Comparison of ENCODE assay signal across 1 cellular context in the genomic region with DNA sequence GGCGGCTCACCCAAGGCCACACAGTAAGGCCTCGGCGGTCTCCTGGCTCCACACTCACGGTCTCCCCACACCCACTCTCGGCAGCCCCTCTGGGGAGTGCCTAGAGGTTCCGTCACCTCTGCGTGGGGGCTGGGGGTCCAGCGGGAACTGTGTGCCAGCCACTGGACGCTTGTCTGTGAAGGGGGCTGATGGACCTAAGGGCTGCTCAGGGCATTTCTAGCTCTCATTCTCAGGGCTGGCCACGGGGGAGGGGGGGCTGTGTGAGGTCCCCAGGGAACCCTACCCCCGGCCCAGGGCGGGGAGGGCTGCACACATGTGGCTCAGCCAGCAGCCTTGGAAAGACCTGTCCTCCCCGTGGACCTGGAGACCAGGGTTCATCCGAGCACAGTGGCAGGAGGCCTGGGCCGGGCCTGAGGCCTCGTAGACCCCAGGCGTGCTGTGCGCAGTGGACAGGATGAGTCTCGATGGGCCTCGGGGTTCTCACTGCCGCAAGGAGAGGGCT.
TF ChIP-seq lines count a peak whose summit lies in the region.

No MANE protein-coding gene starts in this region.

TF ChIP-seq in SK-N-SH, 30 proteins besides CTCF, POLR2A, EP300 and RAD21 (continued from another document):
- TF ChIP-seq, protein P1, sequence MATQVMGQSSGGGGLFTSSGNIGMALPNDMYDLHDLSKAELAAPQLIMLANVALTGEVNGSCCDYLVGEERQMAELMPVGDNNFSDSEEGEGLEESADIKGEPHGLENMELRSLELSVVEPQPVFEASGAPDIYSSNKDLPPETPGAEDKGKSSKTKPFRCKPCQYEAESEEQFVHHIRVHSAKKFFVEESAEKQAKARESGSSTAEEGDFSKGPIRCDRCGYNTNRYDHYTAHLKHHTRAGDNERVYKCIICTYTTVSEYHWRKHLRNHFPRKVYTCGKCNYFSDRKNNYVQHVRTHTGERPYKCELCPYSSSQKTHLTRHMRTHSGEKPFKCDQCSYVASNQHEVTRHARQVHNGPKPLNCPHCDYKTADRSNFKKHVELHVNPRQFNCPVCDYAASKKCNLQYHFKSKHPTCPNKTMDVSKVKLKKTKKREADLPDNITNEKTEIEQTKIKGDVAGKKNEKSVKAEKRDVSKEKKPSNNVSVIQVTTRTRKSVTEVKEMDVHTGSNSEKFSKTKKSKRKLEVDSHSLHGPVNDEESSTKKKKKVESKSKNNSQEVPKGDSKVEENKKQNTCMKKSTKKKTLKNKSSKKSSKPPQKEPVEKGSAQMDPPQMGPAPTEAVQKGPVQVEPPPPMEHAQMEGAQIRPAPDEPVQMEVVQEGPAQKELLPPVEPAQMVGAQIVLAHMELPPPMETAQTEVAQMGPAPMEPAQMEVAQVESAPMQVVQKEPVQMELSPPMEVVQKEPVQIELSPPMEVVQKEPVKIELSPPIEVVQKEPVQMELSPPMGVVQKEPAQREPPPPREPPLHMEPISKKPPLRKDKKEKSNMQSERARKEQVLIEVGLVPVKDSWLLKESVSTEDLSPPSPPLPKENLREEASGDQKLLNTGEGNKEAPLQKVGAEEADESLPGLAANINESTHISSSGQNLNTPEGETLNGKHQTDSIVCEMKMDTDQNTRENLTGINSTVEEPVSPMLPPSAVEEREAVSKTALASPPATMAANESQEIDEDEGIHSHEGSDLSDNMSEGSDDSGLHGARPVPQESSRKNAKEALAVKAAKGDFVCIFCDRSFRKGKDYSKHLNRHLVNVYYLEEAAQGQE (IDR thresholded peaks at IDR 0.05; ENCODE audit: low read depth, low read length): no peak
- TF ChIP-seq RFX5 (IDR thresholded peaks at IDR 0.05; ENCODE audit: low read length) (no peak), SIN3A (IDR thresholded peaks at IDR 0.05; ENCODE audit: borderline replicate concordance, low read depth, low read length) (no peak)
